ENCODE assay signal across 7 cellular contexts in genomic region chr7:21352540-21353387, GRCh38.
DNase-seq lines count a peak whose midpoint lies in the region; ATAC-seq and TF ChIP-seq lines count a peak whose summit lies in the region.

No MANE protein-coding gene starts in this region.

- H3K4me1 ChIP-seq in tibial nerve (no peaks in the 10 kb centered on the region), prostate gland (replicated peaks) (no peaks in the 10 kb centered on the region)

- peaks cover 6% of the 10 kb centered on the region for H3K4me1 Mint-ChIP-seq in MCF 10A (ENCODE audit: insufficient read depth, unreplicated experiment)

- H3K9me3 Mint-ChIP-seq in MCF 10A (ENCODE audit: unreplicated experiment), result no peaks in the 10 kb centered on the region

- H3K27me3 Mint-ChIP-seq in MCF 10A (ENCODE audit: insufficient read depth, unreplicated experiment), result no peaks in the 10 kb centered on the region

- H3K27ac ChIP-seq in tibial nerve (no peak overlapping the region), prostate gland (no peak overlapping the region)

- CTCF ChIA-PET in MCF 10A (lab: Yijun Ruan, JAX), result interaction anchor here (1.1 kb wide), 1 partner anchor 18 kb away, joined by 3 read pairs; no protein-coding TSS in a partner anchor

- H3K4me3 ChIP-seq in tibial nerve (no peak overlapping the region), prostate gland (no peak overlapping the region)

- BruUV-seq in MCF 10A (replicated peaks; lab: Mats Ljungman, UMichigan), result no TSS peak

- no peak overlapping the region for H3K27ac Mint-ChIP-seq in MCF 10A (ENCODE audit: low read depth, unreplicated experiment)

- POLR2A ChIA-PET in MCF 10A (lab: Yijun Ruan, JAX), result no interaction called here

- no peak for TF ChIP-seq EP300 in tibial nerve (IDR thresholded peaks at IDR 0.05)

- DNase-seq in NOMO-1 treated with dmso at 0.1 percent for 144 hours (lab: John Stamatoyannopoulos, UW; ENCODE audit: unreplicated experiment) (peak; percentile 80), midbrain (lab: John Stamatoyannopoulos, UW) (peak; percentile 41), tibial nerve (ENCODE audit: low spot score in 2 of 2) (no peak), MCF 10A (ENCODE audit: unreplicated experiment) (no peak), prostate gland (ENCODE audit: low spot score) (no peak)

- no peak overlapping the region for H3K4me3 Mint-ChIP-seq in MCF 10A (ENCODE audit: unreplicated experiment)

- 69 to 76% methylated on average over 4 of the region's 4 CpGs for WGBS in tibial nerve, 2 donors
- 65% methylated on average over 4 of the region's 4 CpGs for WGBS in prostate gland

- TF ChIP-seq POLR2A in tibial nerve (IDR thresholded peaks at IDR 0.05) (no peak), prostate gland (IDR thresholded peaks at IDR 0.05) (no peak)

- ATAC-seq in GM19023 (IDR thresholded peaks at IDR 0.05; ENCODE audit: unreplicated experiment) (peak; percentile 78), HG02852 (IDR thresholded peaks at IDR 0.05; ENCODE audit: unreplicated experiment) (peak; percentile 83)

- TF ChIP-seq CTCF in tibial nerve (IDR thresholded peaks at IDR 0.05) (no peak), MCF 10A (IDR thresholded peaks at IDR 0.05; ENCODE audit: unreplicated experiment) (no peak), prostate gland (IDR thresholded peaks at IDR 0.05) (no peak)

- H3K36me3 ChIP-seq in tibial nerve, result no peaks in the 10 kb centered on the region
- H3K36me3 ChIP-seq in prostate gland, result no peaks in the 10 kb centered on the region

- H3K36me3 Mint-ChIP-seq in MCF 10A (ENCODE audit: insufficient read depth, unreplicated experiment), result no peaks in the 10 kb centered on the region

- H3K9me3 ChIP-seq in tibial nerve (no peaks in the 10 kb centered on the region), prostate gland (no peaks in the 10 kb centered on the region)

- H3K27me3 ChIP-seq in tibial nerve, result no peaks in the 10 kb centered on the region
- no peaks in the 10 kb centered on the region for H3K27me3 ChIP-seq in prostate gland (replicated peaks; ENCODE audit: insufficient read depth)

- intact Hi-C loops in MCF 10A (cut with micrococcal nuclease), result no loop called here
- intact Hi-C loops in prostate gland (cut with DNase I), result no loop called here

Comparison
In these comparisons a context has a peak if more than half of its experiments do, and no peak if none do; other contexts are left out.
1. DNase-seq: peak in NOMO-1 treated with dmso at 0.1 percent for 144 hours (single experiment) and midbrain (single experiment); none in tibial nerve (0 of 2), MCF 10A (single experiment) and prostate gland (single experiment).